22 cellular contexts compared by ENCODE assay signal in the genomic region with DNA sequence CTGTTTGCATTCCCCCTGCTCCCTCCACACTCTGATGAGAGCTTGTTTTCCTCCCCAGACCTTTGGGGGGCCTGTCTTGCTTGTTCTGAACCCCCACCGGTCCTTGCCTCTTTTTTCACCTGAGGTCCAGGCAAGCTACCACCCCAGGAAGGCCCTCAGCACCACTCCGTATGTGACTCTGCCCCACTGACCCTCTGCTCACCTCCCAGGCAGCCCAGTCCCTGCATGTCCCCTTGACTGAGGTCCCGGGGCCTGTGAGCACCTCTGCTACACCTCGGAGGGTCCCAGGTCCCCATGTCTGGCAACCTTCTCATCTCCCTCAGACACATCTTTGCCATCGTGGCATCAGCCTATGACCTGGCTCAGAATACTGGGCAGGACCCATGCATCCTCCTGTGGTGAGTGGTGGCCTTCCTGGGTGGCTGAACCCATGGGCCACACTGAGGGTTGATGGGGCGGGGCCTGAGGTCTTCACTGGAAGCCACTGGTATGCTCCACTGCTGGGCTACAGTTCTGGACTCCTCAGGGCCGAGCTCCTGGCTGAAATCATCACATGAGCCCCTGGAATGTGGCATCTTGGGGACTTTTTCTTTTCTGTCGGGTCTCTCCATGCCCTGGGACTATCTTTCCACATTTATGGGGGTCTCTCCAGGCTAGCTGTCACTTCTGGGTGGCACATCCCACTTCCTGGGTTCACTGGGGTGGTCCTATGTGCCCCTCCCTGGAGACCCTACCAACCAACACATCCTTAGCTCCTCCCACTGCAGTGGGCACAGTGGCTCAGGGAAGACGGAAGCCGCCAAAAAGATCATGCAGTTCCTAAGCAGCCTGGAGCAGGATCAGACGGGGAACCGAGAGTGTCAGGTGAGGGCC. TPM values are rescaled to one million over a fixed set of nuclear protein-coding genes. Genes with fewer than 3 reads are reported as not detected.
A peak's percentile ranks its signal among the peaks of the same experiment; 100 is the strongest.
DNase-seq lines count a peak whose midpoint lies in the region; ATAC-seq and TF ChIP-seq lines count a peak whose summit lies in the region.
"Had no signal": no experiment of that assay in that cellular context is flagged by ENCODE, and none has a peak within 500 bp of the region (broad histone marks: within the 10 kb centered on the region; RNA-seq: fewer than 3 reads in every experiment).

No MANE protein-coding gene starts in this region.

- peaks cover 14% of the 10 kb centered on the region for H3K27me3 Mint-ChIP-seq in T-helper 1 cell treated with Interleukin-12 subunit alpha and Interleukin-12 subunit beta and Interleukin-4 antibody, amounts not matched to agents 30 μg/mL and 1 μg/mL, for 36 hours (ENCODE audit: low read depth)
- H3K27me3 Mint-ChIP-seq in immature natural killer cell (ENCODE audit: low read depth in 3 of 3) = peaks cover 2 to 8% (median 2%) of the 10 kb centered on the region in 3 donors

- no peak for ATAC-seq in GM21526 (IDR thresholded peaks at IDR 0.05; ENCODE audit: low FRiP score, unreplicated experiment)
- ATAC-seq: left cardiac atrium, mucosa of descending colon, Panc1 had no signal

- no peak overlapping the region for H3K4me3 ChIP-seq in sigmoid colon
- H3K4me3 ChIP-seq: mucosa of descending colon, tibial artery had no signal

- H3K27ac ChIP-seq in RWPE1 = peak overlapping the region; percentile 77
- no peak overlapping the region for H3K27ac ChIP-seq in sigmoid colon
- H3K27ac ChIP-seq: ascending aorta, tibial artery had no signal

- no peak for TF ChIP-seq EP300 in sigmoid colon (IDR thresholded peaks at IDR 0.05)

- TF ChIP-seq POLR2A in sigmoid colon (IDR thresholded peaks at IDR 0.05) = no peak

- POLR2A ChIA-PET in RWPE1 (lab: Yijun Ruan, JAX; ENCODE audit: low non-redundant PET) = no interaction called here

- TF ChIP-seq CTCF in RWPE1 (conservative IDR thresholded peaks at IDR 0.05; ENCODE audit: low read depth) = no peak
- TF ChIP-seq CTCF in sigmoid colon (IDR thresholded peaks at IDR 0.05) = no peak

- H3K36me3 Mint-ChIP-seq in T-helper 1 cell treated with Interleukin-12 subunit alpha and Interleukin-12 subunit beta and Interleukin-4 antibody, amounts not matched to agents 30 μg/mL and 1 μg/mL, for 36 hours (ENCODE audit: low read depth) = no peaks in the 10 kb centered on the region
- no peaks in the 10 kb centered on the region for H3K36me3 Mint-ChIP-seq in immature natural killer cell

- 84 to 94% methylated on average over 12 of the region's 12 CpGs for WGBS in sigmoid colon, 2 donors

- H3K9me3 ChIP-seq in sigmoid colon = no peaks in the 10 kb centered on the region
- H3K9me3 ChIP-seq: ascending aorta, mucosa of descending colon, SK-N-SH, tibial artery had no signal

- CTCF ChIA-PET in RWPE1 (lab: Yijun Ruan, JAX) = interaction anchor here (1.0 to 3.7 kb wide), 3 partner anchors 10 to 86 kb away, joined by 4 to 29 read pairs (median 10); partner anchors contain the start of gene SMIM5

- H3K4me3 Mint-ChIP-seq in T-helper 1 cell treated with Interleukin-12 subunit alpha and Interleukin-12 subunit beta and Interleukin-4 antibody, amounts not matched to agents 30 μg/mL and 1 μg/mL, for 36 hours = peak overlapping the region; percentile 41
- peak overlapping the region; percentile 24 to 61 (median 45) for H3K4me3 Mint-ChIP-seq in immature natural killer cell

- peaks cover 0 to 5% (median 0%) of the 10 kb centered on the region in 3 donors for H3K27me3 ChIP-seq in sigmoid colon
- H3K27me3 ChIP-seq: ascending aorta had no signal

- peaks cover 3 to 22% (median 12%) of the 10 kb centered on the region in 4 donors for H3K4me1 ChIP-seq in sigmoid colon
- H3K4me1 ChIP-seq: ascending aorta had no signal

- peak overlapping the region; percentile 13 for H3K27ac Mint-ChIP-seq in T-helper 1 cell treated with Interleukin-12 subunit alpha and Interleukin-12 subunit beta and Interleukin-4 antibody, amounts not matched to agents 30 μg/mL and 1 μg/mL, for 36 hours
- peak overlapping the region in 4 of 6 donors; percentile 30 to 86 (median 60) for H3K27ac Mint-ChIP-seq in immature natural killer cell

- intact Hi-C loops in sigmoid colon (cut with DNase I) = no loop called here

- H3K9me3 Mint-ChIP-seq in T-helper 1 cell treated with Interleukin-12 subunit alpha and Interleukin-12 subunit beta and Interleukin-4 antibody, amounts not matched to agents 30 μg/mL and 1 μg/mL, for 36 hours = no peaks in the 10 kb centered on the region
- no peaks in the 10 kb centered on the region for H3K9me3 Mint-ChIP-seq in immature natural killer cell

- no peak for DNase-seq in T-helper 1 cell
- no peak for DNase-seq in RWPE1 (ENCODE audit: low spot score)
- no peak for DNase-seq in immature natural killer cell
- DNase-seq in sigmoid colon = peak; percentile 60
- DNase-seq in iPS-NIHi11 (ENCODE audit: low spot score) = no peak
- DNase-seq in D341Med (ENCODE audit: low spot score) = no peak
- DNase-seq: 8988T; activated CD8-positive, alpha-beta memory T cell treated with anti-CD3 and anti-CD28 coated beads for 24 hours; C1 segment of cervical spinal cord; DND-41; foreskin fibroblast; left cardiac atrium; mucosa of descending colon; NCI-H1417 treated with DMSO at 0.1 percent for 48 hours; NCI-H82; SK-N-SH; tibial artery had no signal

- H3K36me3 ChIP-seq in sigmoid colon = no peaks in the 10 kb centered on the region
- H3K36me3 ChIP-seq: ascending aorta had no signal

- H3K4me1 Mint-ChIP-seq in T-helper 1 cell treated with Interleukin-12 subunit alpha and Interleukin-12 subunit beta and Interleukin-4 antibody, amounts not matched to agents 30 μg/mL and 1 μg/mL, for 36 hours (ENCODE audit: low read depth) = peaks cover 7% of the 10 kb centered on the region
- peaks cover 27 to 29% of the 10 kb centered on the region in 2 donors for H3K4me1 Mint-ChIP-seq in immature natural killer cell

RNA-seq across cellular contexts. Expression of gene MYO15B, which starts 3.5 kb away (rescaled TPM):
- polyA plus RNA-seq in immature natural killer cell (1 to 10 TPM in 2 of 3 donors, under 1 TPM in 1; 0.76 to 3.0 (median 2.6) TPM), sigmoid colon (100 to 1,000 TPM; 212 to 460 (median 250) TPM)
- total RNA-seq in sigmoid colon = 100 to 1,000 TPM in 1 of 4 donors, 10 to 100 TPM in 3; 33.1 to 117 (median 52.0) TPM

RNA-seq across cellular contexts. Expression of gene SMIM5, which starts 42.1 kb away (rescaled TPM):
- polyA plus RNA-seq in immature natural killer cell (1 to 10 TPM in 1 of 3 donors, not detected in 2; 1.1 TPM), sigmoid colon (10 to 100 TPM in 1 of 3 donors, 1 to 10 TPM in 2; 5.5 to 29.6 (median 6.0) TPM)
- 1 to 10 TPM in 3 of 4 donors, under 1 TPM in 1; 0.82 to 7.2 (median 3.8) TPM for total RNA-seq in sigmoid colon
- total RNA-seq: ascending aorta, endothelial cell of umbilical vein had no signal
- polyA plus RNA-seq: endothelial cell of umbilical vein had no signal

Comparison
In these comparisons a context has a peak if more than half of its experiments do, and no peak if none do; other contexts are left out.
1. RNA of gene MYO15B, which starts 3.5 kb away (polyA plus RNA-seq): 212 to 460 TPM in sigmoid colon; 0.76 to 3.0 TPM in immature natural killer cell; every median in the first group is over 10 times any median in the second.